Comparison of ENCODE assay signal across 21 cellular contexts in the genomic region with DNA sequence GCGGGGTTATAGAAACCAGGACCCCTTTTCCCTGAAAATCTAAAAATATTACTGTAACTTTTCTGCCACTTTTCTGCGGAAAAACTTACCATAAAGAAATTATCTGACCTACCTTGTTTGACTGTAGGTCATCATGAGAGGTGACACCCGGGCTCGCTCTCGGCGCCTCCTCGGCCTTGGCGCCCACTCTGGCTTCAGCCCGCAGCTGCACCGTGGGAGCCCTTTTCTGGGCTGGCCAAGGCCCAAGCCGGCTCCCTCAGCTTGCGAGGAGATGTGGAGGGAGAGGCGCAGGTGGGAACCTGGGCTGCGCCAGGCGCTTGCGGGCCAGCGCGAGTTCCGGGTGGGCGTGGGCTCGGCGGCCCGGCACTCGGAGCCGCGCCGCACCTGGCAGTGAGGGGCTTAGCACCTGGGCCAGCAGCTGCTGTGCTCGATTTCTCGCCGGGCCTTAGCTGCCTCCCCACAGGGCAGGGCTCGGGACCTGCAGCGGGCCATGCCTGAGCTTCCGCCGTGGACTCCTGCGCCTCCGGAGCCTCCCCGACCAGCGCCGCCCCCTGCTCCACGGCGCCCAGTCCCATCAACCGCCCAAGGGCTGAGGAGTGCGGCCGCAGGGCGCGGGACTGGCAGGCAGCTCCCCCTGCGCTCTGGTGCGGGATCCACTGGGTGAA.
DNase-seq lines count a peak whose midpoint lies in the region; ATAC-seq and TF ChIP-seq lines count a peak whose summit lies in the region.
"Had no signal": no experiment of that assay in that cellular context is flagged by ENCODE, and none has a peak within 500 bp of the region (broad histone marks: within the 10 kb centered on the region; RNA-seq: fewer than 3 reads in every experiment).

No MANE protein-coding gene starts in this region.

- no peak for TF ChIP-seq CTCF in WTC11 (IDR thresholded peaks at IDR 0.05)

- TF ChIP-seq POLR2A in GM18505 (IDR thresholded peaks at IDR 0.05; ENCODE audit: borderline replicate concordance, extremely low read depth, insufficient read depth, insufficient read length): no peak

- H3K4me3 Mint-ChIP-seq in WTC11: no peak overlapping the region
- H3K4me3 Mint-ChIP-seq: CD4-positive, alpha-beta memory T cell; H9 had no signal

- no peak for DNase-seq in WTC11 (ENCODE audit: low spot score)
- no peak for DNase-seq in neuronal stem cell (ENCODE audit: low spot score)
- DNase-seq in occipital lobe (lab: John Stamatoyannopoulos, UW): no peak
- DNase-seq: 8988T; ACHN; AML-193; BE2C; C1 segment of cervical spinal cord; Calu3; CD4-positive, alpha-beta memory T cell; COR-L47; DMS53; DMS79 treated with DMSO at 0.1 percent for 48 hours; GF-D8; GM23248; H9 had no signal

- H3K14ac ChIP-seq in neuronal stem cell (ENCODE audit: low read length): no peak overlapping the region

- H3K27ac ChIP-seq in BLaER1 treated with 17β-estradiol and CSF1 and Interleukin-3, amounts not matched to agents 10 nM and 100 nM: peak overlapping the region in 7 of 11 experiments; percentile 32 to 73 (median 58); a peak in 12 of 22 replicates
- no peak overlapping the region for H3K27ac ChIP-seq in neuronal stem cell (replicated peaks; ENCODE audit: low read length)
- H3K27ac ChIP-seq: A549, GM23248 had no signal

- no peaks in the 10 kb centered on the region for H4K20me1 ChIP-seq in BLaER1 treated with 17β-estradiol and CSF1 and Interleukin-3, amounts not matched to agents 10 nM and 100 nM

- peaks cover 8% of the 10 kb centered on the region for H3K9me3 Mint-ChIP-seq in WTC11
- H3K9me3 Mint-ChIP-seq: H9 had no signal

- WGBS in neuronal stem cell (ENCODE audit: extremely low coverage in 2 of 2, insufficient read length in 2 of 2, insufficient replicate concordance in 1 of 2), 2 donors: no CpG with 5 or more reads among the region's 48 CpGs

- no peak overlapping the region for H4K91ac ChIP-seq in neuronal stem cell (ENCODE audit: low read depth, low read length, poor library complexity)

- H3K27me3 Mint-ChIP-seq in WTC11 (ENCODE audit: low read depth): no peaks in the 10 kb centered on the region

- H3K4me2 ChIP-seq in BLaER1 treated with 17β-estradiol and CSF1 and Interleukin-3, amounts not matched to agents 10 nM and 100 nM: peak overlapping the region in 3 of 11 experiments; percentile 62 to 82 (median 62); a peak in 4 of 22 replicates
- H3K4me2 ChIP-seq in neuronal stem cell (ENCODE audit: insufficient read depth, low read length, poor library complexity, severe bottlenecking): no peak overlapping the region
- H3K4me2 ChIP-seq: A549 had no signal

- peaks cover 6% of the 10 kb centered on the region for H3K36me3 Mint-ChIP-seq in WTC11
- H3K36me3 Mint-ChIP-seq: CD4-positive, alpha-beta memory T cell had no signal

- H2BK5ac ChIP-seq in neuronal stem cell (ENCODE audit: low read length): no peak overlapping the region

- 0 out of 2 replicates have a peak, but pooled peaks cover 2% of the 10 kb centered on the region for H3K4me1 Mint-ChIP-seq in WTC11
- H3K4me1 Mint-ChIP-seq: CD4-positive, alpha-beta memory T cell had no signal

- H3K4ac ChIP-seq in neuronal stem cell (ENCODE audit: low read length): no peak overlapping the region

- H2AK5ac ChIP-seq in neuronal stem cell (ENCODE audit: low read depth, low read length): no peak overlapping the region

- H2BK12ac ChIP-seq in neuronal stem cell (ENCODE audit: low read length): no peak overlapping the region

- H3K9ac ChIP-seq in BLaER1 treated with 17β-estradiol and CSF1 and Interleukin-3, amounts not matched to agents 10 nM and 100 nM: no peak overlapping the region
- H3K9ac ChIP-seq in neuronal stem cell (ENCODE audit: low read depth, low read length, poor library complexity): no peak overlapping the region
- H3K9ac ChIP-seq: GM23248 had no signal

- POLR2A ChIA-PET in WTC11 (lab: Charles Lee): no interaction called here

- H3K4me1 ChIP-seq in BLaER1 treated with 17β-estradiol and CSF1 and Interleukin-3, amounts not matched to agents 10 nM and 100 nM: peaks cover 0 to 24% (median 16%) of the 10 kb centered on the region in 10 experiments; a peak in 17 of 20 replicates
- H3K4me1 ChIP-seq in neuronal stem cell (ENCODE audit: control insufficient read depth in 2 of 2, insufficient read depth in 1 of 2, low read depth in 1 of 2, low read length in 2 of 2): no peaks in the 10 kb centered on the region
- H3K4me1 ChIP-seq: A549, BE2C had no signal

- CTCF ChIA-PET in WTC11 (lab: Charles Lee): no interaction called here

- no peak overlapping the region for H2AFZ ChIP-seq in neuronal stem cell (ENCODE audit: low read length)
- H2AFZ ChIP-seq: GM23248 had no signal

- H3K79me1 ChIP-seq in neuronal stem cell (ENCODE audit: low read depth, low read length): no peaks in the 10 kb centered on the region

- no peak overlapping the region for H3K18ac ChIP-seq in neuronal stem cell (ENCODE audit: low read length)

- H3K27ac Mint-ChIP-seq in WTC11: no peak overlapping the region
- H3K27ac Mint-ChIP-seq: CD4-positive, alpha-beta memory T cell; H9 had no signal

- H3K4me3 ChIP-seq in BLaER1 treated with 17β-estradiol and CSF1 and Interleukin-3, amounts not matched to agents 10 nM and 100 nM: no peak overlapping the region
- H3K4me3 ChIP-seq in neuronal stem cell (ENCODE audit: low read length in 2 of 2): no peak overlapping the region
- H3K4me3 ChIP-seq: A549, GM23248 had no signal

- no peaks in the 10 kb centered on the region for H3K27me3 ChIP-seq in BLaER1 treated with 17β-estradiol and CSF1 and Interleukin-3, amounts not matched to agents 10 nM and 100 nM
- H3K27me3 ChIP-seq in neuronal stem cell (ENCODE audit: control insufficient read depth in 3 of 3, insufficient read depth in 3 of 3, low read depth in 1 of 3, low read length in 3 of 3): no peaks in the 10 kb centered on the region
- H3K27me3 ChIP-seq: BE2C had no signal

- H3K9me3 ChIP-seq in BLaER1 treated with 17β-estradiol and CSF1 and Interleukin-3, amounts not matched to agents 10 nM and 100 nM (replicated peaks in 1 of 11): peaks cover 14 to 24% (median 20%) of the 10 kb centered on the region in 11 experiments
- no peaks in the 10 kb centered on the region for H3K9me3 ChIP-seq in neuronal stem cell (replicated peaks in 1 of 2; ENCODE audit: control insufficient read depth in 2 of 2, insufficient read depth in 1 of 2, low read depth in 1 of 2, low read length in 2 of 2)
- H3K9me3 ChIP-seq: A549, BE2C had no signal

- ATAC-seq in WTC11 (peak; percentile 53), GM18505 (IDR thresholded peaks at IDR 0.05; ENCODE audit: unreplicated experiment) (no peak), GM19035 (IDR thresholded peaks at IDR 0.05; ENCODE audit: unreplicated experiment) (no peak)
- ATAC-seq: A549, HCT116 had no signal

- H3K36me3 ChIP-seq in BLaER1 treated with 17β-estradiol and CSF1 and Interleukin-3, amounts not matched to agents 10 nM and 100 nM: peaks cover 0 to 5% (median 0%) of the 10 kb centered on the region in 11 experiments; a peak in 1 of 22 replicates
- H3K36me3 ChIP-seq in neuronal stem cell (replicated peaks in 1 of 2; ENCODE audit: control insufficient read depth in 2 of 2, insufficient read depth in 2 of 2, low read length in 2 of 2): no peaks in the 10 kb centered on the region
- H3K36me3 ChIP-seq: BE2C had no signal

- no peak overlapping the region for H2BK15ac ChIP-seq in neuronal stem cell (ENCODE audit: low read length)

- H4K8ac ChIP-seq in neuronal stem cell (ENCODE audit: low read depth, low read length): peak overlapping the region; percentile 17

- no peak overlapping the region for H3K23ac ChIP-seq in neuronal stem cell (ENCODE audit: low read depth, low read length, poor library complexity)

- H2BK120ac ChIP-seq in neuronal stem cell (ENCODE audit: low read depth, low read length): no peak overlapping the region

TF ChIP-seq in WTC11, 78 proteins besides CTCF, POLR2A, EP300 and RAD21:
- TF ChIP-seq KAT7 (CRISPR knock-in tag; IDR thresholded peaks at IDR 0.05; ENCODE audit: borderline replicate concordance) (no peak), RELA (CRISPR knock-in tag; IDR thresholded peaks at IDR 0.05; ENCODE audit: borderline replicate concordance) (0 out of 2 replicates have a peak, but pooled peaks have one; percentile 33)
TF ChIP-seq in WTC11: peak in this region for 1.
